ENCODE assay signal across 1 cellular context in the genomic region with DNA sequence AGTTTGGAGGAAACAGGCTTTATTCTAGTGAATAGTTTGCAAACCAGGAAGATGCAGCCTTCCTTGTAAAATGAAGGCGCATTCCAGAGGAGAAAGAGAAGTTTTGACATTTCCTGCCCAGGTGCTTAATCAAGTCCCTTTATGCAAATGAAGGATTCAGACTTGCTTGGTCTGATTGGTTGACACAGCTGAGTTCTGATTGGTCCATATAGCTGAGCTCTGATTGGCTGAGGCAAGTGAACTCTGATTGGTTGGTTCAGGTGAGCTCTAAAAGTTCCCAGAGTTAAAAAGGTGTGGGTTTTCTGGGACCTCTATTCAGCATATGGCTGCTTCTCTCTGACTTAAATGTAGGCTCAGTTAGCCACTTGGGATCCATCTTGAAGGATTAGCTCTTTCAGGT.
TF ChIP-seq lines count a peak whose summit lies in the region.

No MANE protein-coding gene starts in this region.

TF ChIP-seq in H1, 55 proteins besides CTCF, POLR2A, EP300 and RAD21:
- TF ChIP-seq KDM4A (IDR thresholded peaks at IDR 0.05; ENCODE audit: low read depth, low read length, severe bottlenecking) (no peak), SIRT6 (IDR thresholded peaks at IDR 0.05; ENCODE audit: low read length) (no peak)
